In the genomic region with DNA sequence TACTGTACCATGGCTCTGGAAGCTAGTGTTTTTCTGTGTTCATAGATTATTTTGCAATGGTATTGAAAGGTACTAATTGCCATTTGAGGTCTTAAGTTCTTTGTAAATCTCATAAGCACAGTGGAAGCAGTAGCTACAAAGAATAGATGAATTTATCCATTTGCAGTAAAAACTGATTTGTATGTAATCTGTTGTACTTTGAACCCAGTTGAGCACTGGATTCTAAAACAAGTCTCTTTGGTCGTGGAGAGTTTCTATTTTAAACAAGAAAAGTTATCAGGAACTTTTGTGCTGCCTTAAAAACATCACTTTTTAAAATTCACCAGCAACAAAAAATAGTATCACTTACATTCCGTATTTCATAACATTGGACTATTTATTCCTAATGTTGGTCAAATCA, we compare ENCODE assay signal across 2 cellular contexts.
TF ChIP-seq lines count a peak whose summit lies in the region.

No MANE protein-coding gene starts in this region.

TF ChIP-seq in IMR-90, 13 proteins besides CTCF, POLR2A, EP300 and RAD21:
- TF ChIP-seq MXI1 (IDR thresholded peaks at IDR 0.05; ENCODE audit: borderline replicate concordance, low read depth, low read length): no peak
TF ChIP-seq in IMR-90: peak in this region for 0.

TF ChIP-seq in GM12878, 131 proteins besides CTCF, POLR2A, EP300 and RAD21:
- TF ChIP-seq SP1 (IDR thresholded peaks at IDR 0.05; ENCODE audit: low read depth, low read length): no peak
- no peak for TF ChIP-seq RCOR1 (conservative IDR thresholded peaks at IDR 0.05; ENCODE audit: low read depth, low read length)
- TF ChIP-seq HDGF (IDR thresholded peaks at IDR 0.05): no peak
- TF ChIP-seq SREBF1 (IDR thresholded peaks at IDR 0.05; ENCODE audit: low read length): no peak
- TF ChIP-seq KDM1A (IDR thresholded peaks at IDR 0.05; ENCODE audit: borderline replicate concordance): no peak
- TF ChIP-seq, protein P1, sequence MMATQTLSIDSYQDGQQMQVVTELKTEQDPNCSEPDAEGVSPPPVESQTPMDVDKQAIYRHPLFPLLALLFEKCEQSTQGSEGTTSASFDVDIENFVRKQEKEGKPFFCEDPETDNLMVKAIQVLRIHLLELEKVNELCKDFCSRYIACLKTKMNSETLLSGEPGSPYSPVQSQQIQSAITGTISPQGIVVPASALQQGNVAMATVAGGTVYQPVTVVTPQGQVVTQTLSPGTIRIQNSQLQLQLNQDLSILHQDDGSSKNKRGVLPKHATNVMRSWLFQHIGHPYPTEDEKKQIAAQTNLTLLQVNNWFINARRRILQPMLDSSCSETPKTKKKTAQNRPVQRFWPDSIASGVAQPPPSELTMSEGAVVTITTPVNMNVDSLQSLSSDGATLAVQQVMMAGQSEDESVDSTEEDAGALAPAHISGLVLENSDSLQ (IDR thresholded peaks at IDR 0.05): no peak
- TF ChIP-seq CHD2 (IDR thresholded peaks at IDR 0.05; ENCODE audit: borderline replicate concordance, low read depth, low read length): no peak
- TF ChIP-seq MTA3 (IDR thresholded peaks at IDR 0.05; ENCODE audit: borderline replicate concordance, low read length): no peak
- no peak for TF ChIP-seq FOS (IDR thresholded peaks at IDR 0.05; ENCODE audit: borderline replicate concordance, extremely low read depth, insufficient read length)
- no peak for TF ChIP-seq NR2C2 (IDR thresholded peaks at IDR 0.05; ENCODE audit: borderline replicate concordance, control insufficient read depth, insufficient read length, low read depth)
- TF ChIP-seq NR2C1 (IDR thresholded peaks at IDR 0.05): no peak
- TF ChIP-seq, protein P2, sequence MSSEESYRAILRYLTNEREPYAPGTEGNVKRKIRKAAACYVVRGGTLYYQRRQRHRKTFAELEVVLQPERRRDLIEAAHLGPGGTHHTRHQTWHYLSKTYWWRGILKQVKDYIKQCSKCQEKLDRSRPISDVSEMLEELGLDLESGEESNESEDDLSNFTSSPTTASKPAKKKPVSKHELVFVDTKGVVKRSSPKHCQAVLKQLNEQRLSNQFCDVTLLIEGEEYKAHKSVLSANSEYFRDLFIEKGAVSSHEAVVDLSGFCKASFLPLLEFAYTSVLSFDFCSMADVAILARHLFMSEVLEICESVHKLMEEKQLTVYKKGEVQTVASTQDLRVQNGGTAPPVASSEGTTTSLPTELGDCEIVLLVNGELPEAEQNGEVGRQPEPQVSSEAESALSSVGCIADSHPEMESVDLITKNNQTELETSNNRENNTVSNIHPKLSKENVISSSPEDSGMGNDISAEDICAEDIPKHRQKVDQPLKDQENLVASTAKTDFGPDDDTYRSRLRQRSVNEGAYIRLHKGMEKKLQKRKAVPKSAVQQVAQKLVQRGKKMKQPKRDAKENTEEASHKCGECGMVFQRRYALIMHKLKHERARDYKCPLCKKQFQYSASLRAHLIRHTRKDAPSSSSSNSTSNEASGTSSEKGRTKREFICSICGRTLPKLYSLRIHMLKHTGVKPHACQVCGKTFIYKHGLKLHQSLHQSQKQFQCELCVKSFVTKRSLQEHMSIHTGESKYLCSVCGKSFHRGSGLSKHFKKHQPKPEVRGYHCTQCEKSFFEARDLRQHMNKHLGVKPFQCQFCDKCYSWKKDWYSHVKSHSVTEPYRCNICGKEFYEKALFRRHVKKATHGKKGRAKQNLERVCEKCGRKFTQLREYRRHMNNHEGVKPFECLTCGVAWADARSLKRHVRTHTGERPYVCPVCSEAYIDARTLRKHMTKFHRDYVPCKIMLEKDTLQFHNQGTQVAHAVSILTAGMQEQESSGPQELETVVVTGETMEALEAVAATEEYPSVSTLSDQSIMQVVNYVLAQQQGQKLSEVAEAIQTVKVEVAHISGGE (CRISPR knock-in tag; IDR thresholded peaks at IDR 0.05): no peak
- TF ChIP-seq, protein P3, sequence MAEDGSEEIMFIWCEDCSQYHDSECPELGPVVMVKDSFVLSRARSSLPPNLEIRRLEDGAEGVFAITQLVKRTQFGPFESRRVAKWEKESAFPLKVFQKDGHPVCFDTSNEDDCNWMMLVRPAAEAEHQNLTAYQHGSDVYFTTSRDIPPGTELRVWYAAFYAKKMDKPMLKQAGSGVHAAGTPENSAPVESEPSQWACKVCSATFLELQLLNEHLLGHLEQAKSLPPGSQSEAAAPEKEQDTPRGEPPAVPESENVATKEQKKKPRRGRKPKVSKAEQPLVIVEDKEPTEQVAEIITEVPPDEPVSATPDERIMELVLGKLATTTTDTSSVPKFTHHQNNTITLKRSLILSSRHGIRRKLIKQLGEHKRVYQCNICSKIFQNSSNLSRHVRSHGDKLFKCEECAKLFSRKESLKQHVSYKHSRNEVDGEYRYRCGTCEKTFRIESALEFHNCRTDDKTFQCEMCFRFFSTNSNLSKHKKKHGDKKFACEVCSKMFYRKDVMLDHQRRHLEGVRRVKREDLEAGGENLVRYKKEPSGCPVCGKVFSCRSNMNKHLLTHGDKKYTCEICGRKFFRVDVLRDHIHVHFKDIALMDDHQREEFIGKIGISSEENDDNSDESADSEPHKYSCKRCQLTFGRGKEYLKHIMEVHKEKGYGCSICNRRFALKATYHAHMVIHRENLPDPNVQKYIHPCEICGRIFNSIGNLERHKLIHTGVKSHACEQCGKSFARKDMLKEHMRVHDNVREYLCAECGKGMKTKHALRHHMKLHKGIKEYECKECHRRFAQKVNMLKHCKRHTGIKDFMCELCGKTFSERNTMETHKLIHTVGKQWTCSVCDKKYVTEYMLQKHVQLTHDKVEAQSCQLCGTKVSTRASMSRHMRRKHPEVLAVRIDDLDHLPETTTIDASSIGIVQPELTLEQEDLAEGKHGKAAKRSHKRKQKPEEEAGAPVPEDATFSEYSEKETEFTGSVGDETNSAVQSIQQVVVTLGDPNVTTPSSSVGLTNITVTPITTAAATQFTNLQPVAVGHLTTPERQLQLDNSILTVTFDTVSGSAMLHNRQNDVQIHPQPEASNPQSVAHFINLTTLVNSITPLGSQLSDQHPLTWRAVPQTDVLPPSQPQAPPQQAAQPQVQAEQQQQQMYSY (CRISPR knock-in tag; IDR thresholded peaks at IDR 0.05): no peak
TF ChIP-seq in GM12878: peak in this region for 0.
